Comparison of ENCODE assay signal across 16 cellular contexts in the genomic region with DNA sequence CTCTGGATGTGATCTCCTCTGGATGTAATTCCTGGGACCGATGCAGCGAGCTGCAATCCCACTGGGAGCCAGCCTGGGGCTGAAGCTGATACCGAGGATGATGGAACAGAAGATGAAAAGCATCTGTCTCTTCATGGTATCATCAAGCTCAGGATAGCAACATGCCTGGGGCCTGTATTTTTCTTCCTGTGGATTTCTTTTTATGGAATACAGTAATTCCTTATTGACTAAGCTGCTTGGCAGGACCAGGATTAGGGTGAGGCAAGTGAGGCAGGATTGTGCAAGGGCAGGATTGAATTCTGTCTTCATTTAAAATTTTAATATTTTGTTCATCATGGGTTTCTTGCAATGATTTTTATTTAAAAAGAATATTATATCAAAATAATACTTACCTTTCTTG.
"Had no signal": no experiment of that assay in that cellular context is flagged by ENCODE, and none has a peak within 500 bp of the region (broad histone marks: within the 10 kb centered on the region; RNA-seq: fewer than 3 reads in every experiment).

No MANE protein-coding gene starts in this region.

- H3K9me3 ChIP-seq: body of pancreas, gastrocnemius medialis, thoracic aorta had no signal

- H3K27me3 ChIP-seq: body of pancreas, dorsolateral prefrontal cortex, gastrocnemius medialis had no signal

- H3K27me3 Mint-ChIP-seq: activated CD4-positive, alpha-beta T cell treated with anti-CD3 and anti-CD28 coated beads, Interleukin-2, amount 10 ng/mL, durations not matched to agents 7 days and 5 days; activated naive CD8-positive, alpha-beta T cell treated with anti-CD3 and anti-CD28 coated beads, Interleukin-2, amount 10 ng/mL, durations not matched to agents 7 days and 5 days; activated T-cell treated with anti-CD3 and anti-CD28 coated beads, Interleukin-2, amount 50 U/mL, for 24 hours; stimulated activated naive B cell treated with anti-CD40 and anti-IgM and Interleukin-4, amounts not matched to agents 10 μg/mL and 1 μg/mL and 100 μg/mL, for 72 hours had no signal

- H3K9me3 Mint-ChIP-seq: activated CD4-positive, alpha-beta T cell treated with anti-CD3 and anti-CD28 coated beads, Interleukin-2, amount 10 ng/mL, durations not matched to agents 7 days and 5 days; activated naive CD8-positive, alpha-beta T cell treated with anti-CD3 and anti-CD28 coated beads, Interleukin-2, amount 10 ng/mL, durations not matched to agents 7 days and 5 days; activated T-cell treated with anti-CD3 and anti-CD28 coated beads, Interleukin-2, amount 50 U/mL, for 24 hours; activated T-helper 2 cell treated with anti-CD3 and anti-CD28 coated beads, Interferon-gamma antibody, Interleukin-2, Interleukin-4, amounts not matched to agents 10 μg/mL and 5 μg/mL and 100 μg/mL, durations not matched to agents 14 hours and 24 hours and 36 hours; nephron; stimulated activated naive B cell treated with anti-CD40 and anti-IgM and Interleukin-4, amounts not matched to agents 10 μg/mL and 1 μg/mL and 100 μg/mL, for 72 hours had no signal

- H3K4me1 ChIP-seq: body of pancreas, gastrocnemius medialis had no signal

- H3K27ac ChIP-seq: body of pancreas, dorsolateral prefrontal cortex, epithelial cell of prostate, gastrocnemius medialis, thoracic aorta had no signal

- H3K4me3 Mint-ChIP-seq: activated CD4-positive, alpha-beta T cell treated with anti-CD3 and anti-CD28 coated beads, Interleukin-2, amount 10 ng/mL, durations not matched to agents 7 days and 5 days; activated CD8-positive, alpha-beta T cell treated with anti-CD3 and anti-CD28 coated beads, Interleukin-2, amount 10 ng/mL, durations not matched to agents 7 days and 5 days; activated naive CD8-positive, alpha-beta T cell treated with anti-CD3 and anti-CD28 coated beads, Interleukin-2, amount 10 ng/mL, durations not matched to agents 7 days and 5 days; activated T-cell treated with anti-CD3 and anti-CD28 coated beads, Interleukin-2, amount 50 U/mL, for 24 hours; nephron; stimulated activated naive B cell treated with anti-CD40 and anti-IgM and Interleukin-4, amounts not matched to agents 10 μg/mL and 1 μg/mL and 100 μg/mL, for 72 hours had no signal

- H3K27ac Mint-ChIP-seq: activated CD4-positive, alpha-beta T cell treated with anti-CD3 and anti-CD28 coated beads, Interleukin-2, amount 10 ng/mL, durations not matched to agents 7 days and 5 days; activated CD8-positive, alpha-beta T cell treated with anti-CD3 and anti-CD28 coated beads, Interleukin-2, amount 10 ng/mL, durations not matched to agents 7 days and 5 days; activated naive CD8-positive, alpha-beta T cell treated with anti-CD3 and anti-CD28 coated beads, Interleukin-2, amount 10 ng/mL, durations not matched to agents 7 days and 5 days; activated T-cell treated with anti-CD3 and anti-CD28 coated beads, Interleukin-2, amount 50 U/mL, for 24 hours; activated T-helper 2 cell treated with anti-CD3 and anti-CD28 coated beads, Interferon-gamma antibody, Interleukin-2, Interleukin-4, amounts not matched to agents 10 μg/mL and 5 μg/mL and 100 μg/mL, durations not matched to agents 14 hours and 24 hours and 36 hours; nephron; stimulated activated naive B cell treated with anti-CD40 and anti-IgM and Interleukin-4, amounts not matched to agents 10 μg/mL and 1 μg/mL and 100 μg/mL, for 72 hours had no signal

- H3K4me3 ChIP-seq: body of pancreas, dorsolateral prefrontal cortex, gastrocnemius medialis, thoracic aorta had no signal

- H3K36me3 ChIP-seq: gastrocnemius medialis, thoracic aorta had no signal

- H3K36me3 Mint-ChIP-seq: activated naive CD8-positive, alpha-beta T cell treated with anti-CD3 and anti-CD28 coated beads, Interleukin-2, amount 10 ng/mL, durations not matched to agents 7 days and 5 days; stimulated activated naive B cell treated with anti-CD40 and anti-IgM and Interleukin-4, amounts not matched to agents 10 μg/mL and 1 μg/mL and 100 μg/mL, for 72 hours had no signal

- ATAC-seq: activated CD8-positive, alpha-beta T cell treated with anti-CD3 and anti-CD28 coated beads, Interleukin-2, amount 10 ng/mL, durations not matched to agents 7 days and 5 days; body of pancreas; gastrocnemius medialis had no signal

- DNase-seq: activated CD4-positive, alpha-beta T cell treated with anti-CD3 and anti-CD28 coated beads, Interleukin-2, amount 10 ng/mL, durations not matched to agents 7 days and 5 days; activated CD8-positive, alpha-beta T cell treated with anti-CD3 and anti-CD28 coated beads, Interleukin-2, amount 10 ng/mL, durations not matched to agents 7 days and 5 days; activated naive CD4-positive, alpha-beta T cell treated with Interleukin-2 at 50 U/mL for 16 hours; activated naive CD8-positive, alpha-beta T cell treated with anti-CD3 and anti-CD28 coated beads, Interleukin-2, amount 10 ng/mL, durations not matched to agents 7 days and 5 days; activated T-cell treated with anti-CD3 and anti-CD28 coated beads, Interleukin-2, amount 50 U/mL, for 24 hours; body of pancreas; central memory CD4-positive, alpha-beta T cell; dorsolateral prefrontal cortex; gastrocnemius medialis; stimulated activated naive B cell treated with anti-CD40 and anti-IgM and Interleukin-4, amounts not matched to agents 10 μg/mL and 1 μg/mL and 100 μg/mL, for 72 hours; T-helper 1 cell; T-helper 9 cell had no signal
